8 cellular contexts compared by ENCODE assay signal in the genomic region with DNA sequence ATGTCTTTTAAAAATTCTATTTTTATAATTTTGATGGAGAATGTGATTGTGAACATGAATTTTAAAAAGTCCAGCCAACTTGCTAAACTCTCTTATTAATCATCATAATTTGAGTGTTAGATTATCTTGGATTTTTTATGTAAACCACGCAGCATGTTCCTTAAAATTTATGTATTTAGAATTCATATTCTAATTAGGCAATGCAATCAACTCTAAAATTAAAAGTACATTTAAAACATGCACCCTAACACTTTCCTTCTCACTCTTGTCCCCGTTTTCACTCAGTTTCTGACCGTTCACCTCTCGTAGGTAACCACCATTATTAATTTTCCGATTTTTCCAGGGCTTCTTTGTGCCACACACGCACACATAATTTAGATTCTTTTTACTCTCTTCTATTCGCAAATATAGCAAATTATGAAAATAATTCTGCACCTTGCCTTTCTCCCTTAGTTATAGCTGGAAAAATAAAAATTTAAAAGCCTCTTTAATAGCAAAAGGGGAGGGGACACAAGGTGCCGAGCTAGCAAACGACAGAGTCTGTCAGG. TPM values are rescaled to one million over a fixed set of nuclear protein-coding genes. Genes with fewer than 3 reads are reported as not detected.
A peak's percentile ranks its signal among the peaks of the same experiment; 100 is the strongest.
DNase-seq lines count a peak whose midpoint lies in the region; ATAC-seq, FAIRE-seq and TF ChIP-seq lines count a peak whose summit lies in the region.

No MANE protein-coding gene starts in this region.

- ATAC-seq in aorta (ENCODE audit: low FRiP score) (no peak), HG03457 (IDR thresholded peaks at IDR 0.05; ENCODE audit: unreplicated experiment) (no peak), GM19324 (IDR thresholded peaks at IDR 0.05; ENCODE audit: low FRiP score, unreplicated experiment) (no peak)

- 0 to 1% methylated on average over 9 of the region's 9 CpGs for WGBS in lower leg skin, 2 donors
- 2% methylated on average over 9 of the region's 9 CpGs for WGBS in aorta, 2 donors

- intact Hi-C loops in lower leg skin (cut with DNase I; ENCODE audit: low total_unique reads) (no loop called here), aorta (cut with DNase I) (loop anchor here in 1 of 2 donors (10.0 kb wide), 1 partner anchor 65 kb away; a partner anchor contains a TSS)

- H3K4me3 ChIP-seq in AG09309 (ENCODE audit: control insufficient read depth, low read depth, low read length) (peak overlapping the region; percentile 85), HFF-Myc (replicated peaks; ENCODE audit: low read depth, low read length) (peak overlapping the region; percentile 84), adipocyte (ENCODE audit: low read length) (peak overlapping the region; percentile 97), lower leg skin (ENCODE audit: low read depth, poor library complexity, severe bottlenecking) (peak overlapping the region; percentile 78), aorta (ENCODE audit: low read length in 2 of 2) (peak overlapping the region; percentile 55 to 83)

- no peak for DNase-seq in AG09309 (ENCODE audit: low read depth)
- DNase-seq in HFF-Myc (ENCODE audit: extremely low read depth, low read depth), result no peak
- no peak for DNase-seq in adipocyte (ENCODE audit: low read depth)
- DNase-seq in lower leg skin (ENCODE audit: low spot score in 2 of 2), result no peak
- DNase-seq in aorta, result no peak
- no peak for DNase-seq in RCC 7860 (ENCODE audit: low spot score)

- H3K9ac ChIP-seq in adipocyte (ENCODE audit: low read length), result peak overlapping the region; percentile 94

- H3K36me3 ChIP-seq in adipocyte (ENCODE audit: control insufficient read depth, insufficient read depth, low read length, severe bottlenecking), result no peaks in the 10 kb centered on the region
- no peaks in the 10 kb centered on the region for H3K36me3 ChIP-seq in aorta (ENCODE audit: control insufficient read depth in 1 of 2, insufficient read depth in 2 of 2, low read length in 1 of 2)

- H3K27me3 ChIP-seq in adipocyte (replicated peaks; ENCODE audit: control insufficient read depth, insufficient read depth, low read length) (peaks cover 20% of the 10 kb centered on the region), aorta (ENCODE audit: control insufficient read depth in 1 of 2, insufficient read depth in 2 of 2, low read length in 1 of 2) (no peaks in the 10 kb centered on the region)

- H3K9me3 ChIP-seq in adipocyte (ENCODE audit: control insufficient read depth, low read length) (no peaks in the 10 kb centered on the region), aorta (ENCODE audit: control insufficient read depth, low read length) (no peaks in the 10 kb centered on the region)

- H3K27ac ChIP-seq in aorta (ENCODE audit: low read depth in 1 of 2, low read length in 2 of 2), result no peak overlapping the region

- no peak for FAIRE-seq in RCC 7860 (lab: Jason Lieb, UNC)

- TF ChIP-seq CTCF in AG09309 (IDR thresholded peaks at IDR 0.05; ENCODE audit: control insufficient read depth, insufficient read depth, low read depth, low read length, missing control alignments) (no peak), HFF-Myc (IDR thresholded peaks at IDR 0.05; ENCODE audit: low read depth, low read length, missing control alignments) (no peak), lower leg skin (IDR thresholded peaks at IDR 0.05) (no peak)

- H3K4me1 ChIP-seq in adipocyte (ENCODE audit: control insufficient read depth, insufficient read depth, low read length) (peaks cover 9% of the 10 kb centered on the region), aorta (ENCODE audit: control insufficient read depth in 1 of 2, insufficient read depth in 2 of 2, low read length in 2 of 2) (no peaks in the 10 kb centered on the region)

- TF ChIP-seq POLR2A in lower leg skin (IDR thresholded peaks at IDR 0.05), result no peak

RNA-seq across cellular contexts. Expression of a gene that starts 0.3 kb away (rescaled TPM):
- 1 to 10 TPM; 2.9 to 6.7 (median 4.3) TPM for total RNA-seq in lower leg skin
- 1 to 10 TPM; 4.2 to 8.6 TPM for total RNA-seq in aorta
- polyA plus RNA-seq in aorta, result 1 to 10 TPM in 1 of 2 donors, under 1 TPM in 1; 0.50 to 2.7 TPM

RNA-seq across cellular contexts. Expression of a gene that starts 13.5 kb away (rescaled TPM):
- total RNA-seq in lower leg skin, result 10 to 100 TPM in 2 of 4 donors, 1 to 10 TPM in 2; 3.6 to 19.4 (median 7.0) TPM
- total RNA-seq in aorta, result 10 to 100 TPM in 1 of 2 donors, 1 to 10 TPM in 1; 8.3 to 10.9 TPM
- polyA plus RNA-seq in aorta, result 1 to 10 TPM; 4.4 to 7.6 TPM

RNA-seq across cellular contexts. Expression of a gene that starts 50.1 kb away (rescaled TPM):
- total RNA-seq in lower leg skin (1 to 10 TPM; 2.7 to 5.5 (median 4.0) TPM), aorta (1 to 10 TPM; 5.0 to 7.0 TPM)
- polyA plus RNA-seq in aorta, result 1 to 10 TPM; 2.3 to 3.3 TPM
